Comparison of ENCODE assay signal across 26 cellular contexts in genomic region chr7:98194672-98195457, GRCh38. TPM values are rescaled to one million over a fixed set of nuclear protein-coding genes. Genes with fewer than 3 reads are reported as not detected.
"Had no signal": no experiment of that assay in that cellular context is flagged by ENCODE, and none has a peak within 500 bp of the region (broad histone marks: within the 10 kb centered on the region; RNA-seq: fewer than 3 reads in every experiment).

No MANE protein-coding gene starts in this region.

- H3K27ac ChIP-seq: esophagus squamous epithelium, hepatocyte, prostate gland, SK-N-MC, skin epidermis, suprapubic skin, transverse colon, uterus had no signal

- H3K27ac Mint-ChIP-seq: activated CD4-positive, alpha-beta memory T cell treated with anti-CD3 and anti-CD28 coated beads, Interleukin-2, amount 10 ng/mL, durations not matched to agents 7 days and 5 days; activated CD4-positive, alpha-beta T cell treated with anti-CD3 and anti-CD28 coated beads for 36 hours; activated naive CD8-positive, alpha-beta T cell; activated T-cell treated with anti-CD3 and anti-CD28 coated beads, Interleukin-2, amount 50 U/mL, for 72 hours; brain; dendritic cell treated with granulocyte-macrophage colony-stimulating factor and Interleukin-4, amounts not matched to agents 40 ng/mL and 50 ng/mL, for 4 days; mesothelial cell of epicardium; nephron; stimulated activated naive CD8-positive, alpha-beta T cell treated with anti-CD3 and anti-CD28 coated beads, Interleukin-15, Interleukin-2, amounts not matched to agents 100 ng/mL and 50 ng/mL, for 24 hours; T-helper 2 cell treated with Interferon-gamma antibody and Interleukin-4, amounts not matched to agents 5 μg/mL and 100 μg/mL, for 36 hours had no signal

- H2AFZ ChIP-seq: hepatocyte had no signal

- H3K9me3 Mint-ChIP-seq: central memory CD8-positive, alpha-beta T cell; stimulated activated naive CD8-positive, alpha-beta T cell treated with anti-CD3 and anti-CD28 coated beads, Interleukin-15, Interleukin-2, amounts not matched to agents 100 ng/mL and 50 ng/mL, for 24 hours; WTC11 had no signal

- H3K4me2 ChIP-seq: hepatocyte had no signal

- H3K27me3 Mint-ChIP-seq: activated CD4-positive, alpha-beta memory T cell treated with anti-CD3 and anti-CD28 coated beads, Interleukin-2, amount 10 ng/mL, durations not matched to agents 7 days and 5 days; activated CD4-positive, alpha-beta T cell treated with anti-CD3 and anti-CD28 coated beads for 36 hours; activated naive CD8-positive, alpha-beta T cell; brain; central memory CD8-positive, alpha-beta T cell; stimulated activated naive CD8-positive, alpha-beta T cell treated with anti-CD3 and anti-CD28 coated beads, Interleukin-15, Interleukin-2, amounts not matched to agents 100 ng/mL and 50 ng/mL, for 24 hours had no signal

- ATAC-seq: activated CD4-positive, alpha-beta T cell treated with anti-CD3 and anti-CD28 coated beads for 36 hours; activated T-cell treated with anti-CD3 and anti-CD28 coated beads, Interleukin-2, amount 50 U/mL, for 72 hours; right cardiac atrium; WTC11 had no signal

- H3K27me3 ChIP-seq: esophagus squamous epithelium, hepatocyte, suprapubic skin, transverse colon, uterus had no signal

- H3K4me3 Mint-ChIP-seq: activated CD4-positive, alpha-beta memory T cell treated with anti-CD3 and anti-CD28 coated beads, Interleukin-2, amount 10 ng/mL, durations not matched to agents 7 days and 5 days; activated CD4-positive, alpha-beta T cell treated with anti-CD3 and anti-CD28 coated beads for 36 hours; activated naive CD8-positive, alpha-beta T cell; activated T-cell treated with anti-CD3 and anti-CD28 coated beads, Interleukin-2, amount 50 U/mL, for 72 hours; brain; central memory CD8-positive, alpha-beta T cell; dendritic cell treated with granulocyte-macrophage colony-stimulating factor and Interleukin-4, amounts not matched to agents 40 ng/mL and 50 ng/mL, for 4 days; mesothelial cell of epicardium; nephron; stimulated activated naive CD8-positive, alpha-beta T cell treated with anti-CD3 and anti-CD28 coated beads, Interleukin-15, Interleukin-2, amounts not matched to agents 100 ng/mL and 50 ng/mL, for 24 hours; T-helper 2 cell treated with Interferon-gamma antibody and Interleukin-4, amounts not matched to agents 5 μg/mL and 100 μg/mL, for 36 hours; WTC11 had no signal

- DNase-seq: activated CD4-positive, alpha-beta memory T cell treated with anti-CD3 and anti-CD28 coated beads, Interleukin-2, amount 10 ng/mL, durations not matched to agents 7 days and 5 days; activated CD4-positive, alpha-beta T cell treated with anti-CD3 and anti-CD28 coated beads for 36 hours; activated gamma-delta T cell treated with Interleukin-2 at 50 U/mL for 16 hours; activated T-cell treated with anti-CD3 and anti-CD28 coated beads, Interleukin-2, amount 50 U/mL, for 72 hours; amniotic stem cell; effector memory CD4-positive, alpha-beta T cell; esophagus squamous epithelium; islet precursor cell; right cardiac atrium; transverse colon; uterus had no signal

- H3K4me1 Mint-ChIP-seq: brain, mesothelial cell of epicardium, nephron, WTC11 had no signal

- H3K9me3 ChIP-seq: prostate gland, suprapubic skin had no signal

- H3K4me3 ChIP-seq: esophagus squamous epithelium, hepatocyte, lung, prostate gland, SK-N-MC, skin epidermis, suprapubic skin, transverse colon, uterus had no signal

- H3K4me1 ChIP-seq: esophagus squamous epithelium, prostate gland, suprapubic skin, transverse colon, uterus had no signal

- H3K36me3 ChIP-seq: prostate gland, uterus had no signal

RNA-seq across cellular contexts. Expression of gene BHLHA15, which starts 16.4 kb away (rescaled TPM):
- total RNA-seq: mesothelial cell of epicardium had no signal
- polyA plus RNA-seq: right cardiac atrium had no signal
